ENCODE assay signal across 31 cellular contexts in the genomic region with DNA sequence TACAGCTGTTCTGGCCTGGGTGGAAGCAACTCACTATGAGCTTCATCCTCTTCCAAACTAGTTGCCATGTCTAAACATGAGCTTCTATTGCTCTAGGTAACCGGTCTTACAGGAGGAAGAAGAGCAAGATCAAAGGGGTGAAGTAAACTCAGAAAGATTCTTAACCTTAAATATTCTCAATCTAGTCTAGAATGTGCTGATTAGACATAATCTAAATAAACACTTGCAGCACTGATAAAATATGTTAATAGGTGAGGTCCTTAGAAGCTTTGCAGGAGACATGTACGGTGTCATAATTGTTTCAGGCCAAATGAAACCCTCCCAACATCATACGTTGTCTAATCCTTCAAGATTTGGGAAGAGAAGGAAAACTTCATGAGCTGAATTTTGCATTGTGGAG.
"Had no signal": no experiment of that assay in that cellular context is flagged by ENCODE, and none has a peak within 500 bp of the region (broad histone marks: within the 10 kb centered on the region; RNA-seq: fewer than 3 reads in every experiment).

No MANE protein-coding gene starts in this region.

- FAIRE-seq: bronchial epithelial cell, TTC549 had no signal

- H3K9me3 ChIP-seq: adrenal gland, ascending aorta had no signal

- H3K27ac ChIP-seq: adrenal gland, ascending aorta, cardiac muscle cell, VCaP had no signal

- DNase-seq: activated B cell treated with CpG ODN at 0.5 μM for 24 hours; activated CD4-positive, alpha-beta memory T cell treated with anti-CD3 and anti-CD28 coated beads for 36 hours; activated CD4-positive, alpha-beta T cell treated with anti-CD3 and anti-CD28 coated beads for 4 hours; activated CD4-positive, alpha-beta T cell treated with anti-CD3 and anti-CD28 coated beads, Interleukin-2, amount 10 ng/mL, durations not matched to agents 24 days and 14 days; activated CD4-positive, alpha-beta T cell treated with anti-CD3 and anti-CD28 coated beads, Interleukin-2, amount 50 U/mL, for 1 hour; activated CD4-positive, alpha-beta T cell treated with anti-CD3 and anti-CD28 coated beads, Interleukin-2, amount 50 U/mL, for 4 hours; activated CD4-positive, CD25-positive, alpha-beta regulatory T cell treated with anti-CD3 and anti-CD28 coated beads, Interleukin-2, amount 50 U/mL, for 72 hours; activated CD8-positive, alpha-beta memory T cell treated with anti-CD3 and anti-CD28 coated beads, Interleukin-2, amount 50 U/mL, for 4 hours; activated CD8-positive, alpha-beta T cell treated with anti-CD3 and anti-CD28 coated beads for 36 hours; activated effector memory CD4-positive, alpha-beta T cell treated with anti-CD3 and anti-CD28 coated beads, Interleukin-2, amount 50 U/mL, for 16 hours; activated gamma-delta T cell treated with Interleukin-2 at 50 U/mL for 16 hours; activated naive CD4-positive, alpha-beta T cell; activated naive CD4-positive, alpha-beta T cell treated with anti-CD3 and anti-CD28 coated beads for 36 hours; activated naive CD4-positive, alpha-beta T cell treated with anti-CD3 and anti-CD28 coated beads, Interleukin-2, amount 50 U/mL, for 16 hours; activated naive CD8-positive, alpha-beta T cell treated with anti-CD3 and anti-CD28 coated beads for 36 hours; activated T-cell treated with anti-CD3 and anti-CD28 coated beads for 4 hours; activated T-cell treated with anti-CD3 and anti-CD28 coated beads, Interleukin-2, amount 50 U/mL, for 1 hour; activated T-cell treated with anti-CD3 and anti-CD28 coated beads, Interleukin-2, amount 50 U/mL, for 4 hours; activated T-cell treated with anti-CD3 and anti-CD28 coated beads, Interleukin-2, amount 50 U/mL, for 72 hours; adrenal gland; amniotic stem cell; caudate nucleus; cerebellar nuclear complex; T-helper 17 cell had no signal

- ATAC-seq: activated CD8-positive, alpha-beta T cell treated with anti-CD3 and anti-CD28 coated beads for 36 hours; activated naive CD4-positive, alpha-beta T cell treated with anti-CD3 and anti-CD28 coated beads, Interleukin-2, amount 50 U/mL, for 72 hours; activated T-cell treated with anti-CD3 and anti-CD28 coated beads, Interleukin-2, amount 50 U/mL, for 4 hours; activated T-cell treated with anti-CD3 and anti-CD28 coated beads, Interleukin-2, amount 50 U/mL, for 72 hours; activated T-helper 17 cell treated with anti-CD3 and anti-CD28 coated beads, Interleukin-2, amount 50 U/mL, for 72 hours; T-helper 17 cell had no signal

- H3K36me3 ChIP-seq: adrenal gland, ascending aorta, cardiac muscle cell had no signal

- H3K4me1 ChIP-seq: adrenal gland, ascending aorta had no signal

- H3K4me3 ChIP-seq: adrenal gland, ascending aorta, cardiac muscle cell had no signal

- H3K27me3 ChIP-seq: adrenal gland, ascending aorta, cardiac muscle cell had no signal
